In the genomic region with DNA sequence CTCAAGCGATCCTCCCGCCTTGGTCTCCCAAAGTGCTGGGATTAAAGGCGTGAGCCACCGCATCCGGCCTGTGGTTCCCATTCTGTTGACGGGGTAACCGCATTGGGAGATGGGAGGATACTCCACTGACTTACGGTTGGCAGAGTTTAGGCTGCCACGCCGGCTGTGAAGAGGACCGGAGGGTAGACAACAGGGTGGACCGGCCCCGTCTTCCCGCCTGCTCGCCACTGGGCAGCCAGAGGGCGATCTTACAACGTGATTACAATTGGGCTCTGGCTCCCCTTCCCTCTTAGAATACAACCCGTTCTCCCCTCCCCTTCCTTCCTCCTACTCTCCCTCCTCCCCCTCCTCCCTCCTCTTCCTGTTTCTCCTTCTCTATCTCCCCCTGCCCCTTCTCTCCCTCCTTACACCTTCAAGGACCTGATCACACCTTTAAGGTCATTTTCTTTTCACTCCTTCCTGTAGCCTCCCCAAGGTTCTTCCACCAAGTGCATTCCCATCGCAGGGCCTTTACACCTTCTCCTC, we compare ENCODE assay signal across 7 cellular contexts. TPM values are rescaled to one million over a fixed set of nuclear protein-coding genes. Genes with fewer than 3 reads are reported as not detected.
DNase-seq lines count a peak whose midpoint lies in the region; TF ChIP-seq lines count a peak whose summit lies in the region.
"Had no signal": no experiment of that assay in that cellular context is flagged by ENCODE, and none has a peak within 500 bp of the region (broad histone marks: within the 10 kb centered on the region; RNA-seq: fewer than 3 reads in every experiment).

No MANE protein-coding gene starts in this region.

- no peaks in the 10 kb centered on the region for H3K9me3 Mint-ChIP-seq in nephron
- H3K9me3 Mint-ChIP-seq: central memory CD8-positive, alpha-beta T cell had no signal

- in situ Hi-C loops in brain microvascular endothelial cell (cut with HindIII; ENCODE audit: low pct_ligation_motif_present, low sequenced_read_pairs): no loop called here

- H3K36me3 ChIP-seq in brain microvascular endothelial cell (replicated peaks): no peaks in the 10 kb centered on the region

- DNase-seq in RPMI7951 (ENCODE audit: low read depth) (peak; percentile 60), brain microvascular endothelial cell (no peak), coronary artery (ENCODE audit: low spot score) (no peak), NCI-H1092 (lab: John Stamatoyannopoulos, UW) (no peak)

- peak overlapping the region in 2 of 3 experiments; percentile 56 to 59 for H3K27ac Mint-ChIP-seq in nephron

- H3K4me1 Mint-ChIP-seq in nephron: no peaks in the 10 kb centered on the region

- H3K27me3 ChIP-seq in brain microvascular endothelial cell (replicated peaks): no peaks in the 10 kb centered on the region

- H3K4me3 Mint-ChIP-seq in nephron: peak overlapping the region in 1 of 3 experiments; percentile 32
- H3K4me3 Mint-ChIP-seq: central memory CD8-positive, alpha-beta T cell had no signal

- H3K27ac ChIP-seq in brain microvascular endothelial cell: no peak overlapping the region
- H3K27ac ChIP-seq in coronary artery: no peak overlapping the region

- peak; percentile 86 for TF ChIP-seq CTCF in GM12875 (IDR thresholded peaks at IDR 0.05; ENCODE audit: borderline replicate concordance, insufficient read depth, low read depth, low read length)
- TF ChIP-seq CTCF in brain microvascular endothelial cell (IDR thresholded peaks at IDR 0.05; ENCODE audit: low read depth, low read length, missing control alignments): peak; percentile 71
- TF ChIP-seq CTCF in nephron (IDR thresholded peaks at IDR 0.05; ENCODE audit: unreplicated experiment in 3 of 3): peak; percentile 37 to 60 (median 48)
- no peak for TF ChIP-seq CTCF in coronary artery (IDR thresholded peaks at IDR 0.05)

- no peaks in the 10 kb centered on the region for H3K36me3 Mint-ChIP-seq in nephron (ENCODE audit: low read depth)

- H3K27me3 Mint-ChIP-seq in nephron (ENCODE audit: low read depth): no peaks in the 10 kb centered on the region
- H3K27me3 Mint-ChIP-seq: central memory CD8-positive, alpha-beta T cell had no signal

- H3K4me3 ChIP-seq in GM12875 (ENCODE audit: low read depth, low read length) (no peak overlapping the region), brain microvascular endothelial cell (ENCODE audit: low read depth, low read length) (no peak overlapping the region), coronary artery (no peak overlapping the region)

RNA-seq across cellular contexts. Expression of a gene that starts 1.0 kb away (rescaled TPM):
- total RNA-seq in RPMI7951 (2014; rRNA removed; shearing (Covaris generic)): not detected in 2 replicates

RNA-seq across cellular contexts. Expression of a gene that starts 10.5 kb away (rescaled TPM):
- 46.1 and 65.6 TPM in 2 replicates for total RNA-seq in RPMI7951 (2014; rRNA removed; shearing (Covaris generic))

RNA-seq across cellular contexts. Expression of a gene that starts 17.8 kb away (rescaled TPM):
- total RNA-seq in RPMI7951 (2014; rRNA removed; shearing (Covaris generic)): not detected in 2 replicates

RNA-seq across cellular contexts. Expression of a gene that starts 24.9 kb away (rescaled TPM):
- total RNA-seq in RPMI7951 (2014; rRNA removed; shearing (Covaris generic)): 123 and 164 TPM in 2 replicates

RNA-seq across cellular contexts. Expression of a gene that starts 53.5 kb away (rescaled TPM):
- total RNA-seq in RPMI7951 (2014; rRNA removed; shearing (Covaris generic)): not detected in 2 replicates
